Comparison of ENCODE assay signal across 9 cellular contexts in genomic region chr7:93920496-93921189, GRCh38. TPM values are rescaled to one million over a fixed set of nuclear protein-coding genes. Genes with fewer than 3 reads are reported as not detected.
A peak's percentile ranks its signal among the peaks of the same experiment; 100 is the strongest.
DNase-seq lines count a peak whose midpoint lies in the region; ATAC-seq, FAIRE-seq and TF ChIP-seq lines count a peak whose summit lies in the region.
"Had no signal": no experiment of that assay in that cellular context is flagged by ENCODE, and none has a peak within 500 bp of the region (broad histone marks: within the 10 kb centered on the region; RNA-seq: fewer than 3 reads in every experiment).

No MANE protein-coding gene starts in this region.

- intact Hi-C loops in K562 (cut with micrococcal nuclease) (no loop called here), mucosa of descending colon (cut with DNase I, micrococcal nuclease) (no loop called here)

- TF ChIP-seq CTCF in HFF-Myc (IDR thresholded peaks at IDR 0.05; ENCODE audit: low read depth, low read length, missing control alignments) (no peak), K562 (IDR thresholded peaks at IDR 0.05 in 2 of 3, conservative IDR thresholded peaks at IDR 0.05 in 1 of 3; ENCODE audit: insufficient read depth in 2 of 3, low read depth in 1 of 3, low read length in 3 of 3) (no peak), suprapubic skin (IDR thresholded peaks at IDR 0.05) (no peak), mucosa of descending colon (IDR thresholded peaks at IDR 0.05) (no peak)

- TF ChIP-seq RAD21 in K562 (CRISPR knock-in tag; conservative IDR thresholded peaks at IDR 0.05 in 1 of 2, IDR thresholded peaks at IDR 0.05 in 1 of 2) = no peak

- H2BK120ac ChIP-seq in mesenchymal stem cell (ENCODE audit: low read depth, low read length) = peak overlapping the region; percentile 85

- H3K4me3 ChIP-seq in HFF-Myc (replicated peaks; ENCODE audit: low read depth, low read length) (peak overlapping the region; percentile 69), K562 (no peak overlapping the region), mesenchymal stem cell (ENCODE audit: insufficient read depth in 1 of 2, low read depth in 1 of 2, low read length in 2 of 2) (peak overlapping the region in 1 of 2 experiments; percentile 95), suprapubic skin (peak overlapping the region; percentile 60), mucosa of descending colon (no peak overlapping the region)

- H3K9me1 ChIP-seq in K562 (ENCODE audit: control insufficient read depth, insufficient read depth, low read length) = no peaks in the 10 kb centered on the region

- DNase-seq in HFF-Myc (ENCODE audit: extremely low read depth, low read depth) (no peak), K562 (ENCODE audit: extremely low read depth in 1 of 4, low spot score in 3 of 4) (no peak), mesenchymal stem cell (peak; percentile 23), suprapubic skin (ENCODE audit: low spot score in 2 of 2) (no peak), SIG-M5 treated with dmso at 0.1 percent for 504 hours (lab: John Stamatoyannopoulos, UW; ENCODE audit: unreplicated experiment) (no peak), NCI-H146 treated with DMSO at 0.1 percent for 48 hours (lab: John Stamatoyannopoulos, UW; ENCODE audit: unreplicated experiment) (no peak), mucosa of descending colon (no peak)
- DNase-seq: stimulated activated CD8-positive, alpha-beta memory T cell treated with anti-CD3 and anti-CD28 coated beads, Interleukin-4, amount 100 ng/mL, for 48 hours had no signal

- FAIRE-seq in K562 (lab: Jason Lieb, UNC) = no peak

- BruUV-seq in K562 (replicated peaks; lab: Mats Ljungman, UMichigan) = no TSS peak

- POLR2A ChIA-PET in K562 (lab: Yijun Ruan, JAX) = interaction anchor here (0.6 to 0.7 kb wide), 2 partner anchors 32 to 205 kb away, joined by 3 read pairs; no protein-coding TSS in a partner anchor

- no peak overlapping the region for H2BK5ac ChIP-seq in mesenchymal stem cell (ENCODE audit: low read depth, low read length, poor library complexity, severe bottlenecking)

- H3K79me2 ChIP-seq in K562 (ENCODE audit: control insufficient read depth, insufficient read depth, low read length) = no peaks in the 10 kb centered on the region

- no peaks in the 10 kb centered on the region for H4K20me1 ChIP-seq in K562 (replicated peaks; ENCODE audit: control insufficient read depth, insufficient read depth, low read length)

- H3K4me1 ChIP-seq in K562 (replicated peaks in 1 of 2; ENCODE audit: control insufficient read depth in 2 of 2, insufficient read depth in 2 of 2, low read length in 2 of 2) = peaks cover 0 to 7% of the 10 kb centered on the region in 2 experiments; a peak in 2 of 5 replicates
- H3K4me1 ChIP-seq in mesenchymal stem cell (ENCODE audit: control insufficient read depth, insufficient read depth, low read depth, low read length) = peaks cover 1% of the 10 kb centered on the region
- peaks cover 13% of the 10 kb centered on the region for H3K4me1 ChIP-seq in suprapubic skin
- no peaks in the 10 kb centered on the region for H3K4me1 ChIP-seq in mucosa of descending colon (ENCODE audit: low read depth)

- H3K23ac ChIP-seq in mesenchymal stem cell (ENCODE audit: low read length in 2 of 2) = no peak overlapping the region

- no peak overlapping the region for H3K4ac ChIP-seq in mesenchymal stem cell (ENCODE audit: low read depth in 1 of 2, low read length in 2 of 2)

- no peak overlapping the region for H2BK12ac ChIP-seq in mesenchymal stem cell (ENCODE audit: low read length in 2 of 2)

- H3K14ac ChIP-seq in mesenchymal stem cell (ENCODE audit: low read length in 2 of 2) = no peak overlapping the region

- H2AFZ ChIP-seq in K562 (ENCODE audit: low read depth, low read length) (no peak overlapping the region; the same call in 1 of the 2 replicates), mesenchymal stem cell (ENCODE audit: low read depth, low read length) (no peak overlapping the region)

- H2BK15ac ChIP-seq in mesenchymal stem cell (ENCODE audit: low read depth, poor library complexity, severe bottlenecking) = no peak overlapping the region

- H3K36me3 ChIP-seq in K562 (ENCODE audit: control insufficient read depth, insufficient read depth, low read length) (no peaks in the 10 kb centered on the region), mesenchymal stem cell (ENCODE audit: control insufficient read depth in 1 of 2, insufficient read depth in 2 of 2, low read depth in 1 of 2, low read length in 2 of 2) (no peaks in the 10 kb centered on the region), suprapubic skin (no peaks in the 10 kb centered on the region), mucosa of descending colon (ENCODE audit: low read depth) (no peaks in the 10 kb centered on the region)

- WGBS in K562 (ENCODE audit: insufficient coverage, low coverage, missing lambda C conversion rate) = 2% methylated on average over 6 of the region's 6 CpGs
- WGBS in mesenchymal stem cell = 70% methylated on average over 6 of the region's 6 CpGs
- 72% methylated on average over 6 of the region's 6 CpGs for WGBS in suprapubic skin

- TF ChIP-seq POLR2A in K562 (conservative IDR thresholded peaks at IDR 0.05) = no peak
- TF ChIP-seq POLR2A in suprapubic skin (IDR thresholded peaks at IDR 0.05) = no peak

- H4K91ac ChIP-seq in mesenchymal stem cell (ENCODE audit: low read length) = no peak overlapping the region

- TF ChIP-seq EP300 in K562 (IDR thresholded peaks at IDR 0.05; ENCODE audit: low read length) = no peak
- no peak for TF ChIP-seq EP300 in suprapubic skin (IDR thresholded peaks at IDR 0.05)

- H3K9me3 ChIP-seq in K562 (replicated peaks; ENCODE audit: control insufficient read depth, insufficient read depth, low read depth, low read length) (no peaks in the 10 kb centered on the region), mesenchymal stem cell (ENCODE audit: control insufficient read depth, low read length) (no peaks in the 10 kb centered on the region), suprapubic skin (no peaks in the 10 kb centered on the region), mucosa of descending colon (no peaks in the 10 kb centered on the region)

- H3K27me3 ChIP-seq in K562 (ENCODE audit: control insufficient read depth in 2 of 2, insufficient read depth in 2 of 2, low read length in 2 of 2) (peaks cover 11 to 22% of the 10 kb centered on the region in 2 experiments; a peak in 4 of 5 replicates), mesenchymal stem cell (ENCODE audit: control insufficient read depth in 1 of 2, insufficient read depth in 1 of 2, low read length in 2 of 2) (no peaks in the 10 kb centered on the region), suprapubic skin (no peaks in the 10 kb centered on the region)

- no peak overlapping the region for H2AK5ac ChIP-seq in mesenchymal stem cell (ENCODE audit: low read length, severe bottlenecking)

- H3K4me2 ChIP-seq in K562 (ENCODE audit: insufficient read depth, low read length) = no peak overlapping the region
- peak overlapping the region; percentile 50 for H3K4me2 ChIP-seq in mesenchymal stem cell (ENCODE audit: low read length, poor library complexity, severe bottlenecking)

- CTCF ChIA-PET in K562 (lab: Yijun Ruan, JAX; ENCODE audit: low intra/inter-chr PET ratio) = no interaction called here

- H3K9ac ChIP-seq in K562 (ENCODE audit: insufficient read depth in 1 of 2, low read depth in 2 of 2, low read length in 2 of 2) = no peak overlapping the region
- H3K9ac ChIP-seq in mesenchymal stem cell (ENCODE audit: low read length) = peak overlapping the region; percentile 99

- H3K79me1 ChIP-seq in mesenchymal stem cell (replicated peaks; ENCODE audit: low read length, poor library complexity, severe bottlenecking) = no peaks in the 10 kb centered on the region

- H3K18ac ChIP-seq in mesenchymal stem cell (ENCODE audit: low read depth in 1 of 2, low read length in 2 of 2) = peak overlapping the region in 1 of 2 experiments; percentile 33

- in situ Hi-C loops in K562 (cut with MboI) = no loop called here

- no peak overlapping the region for H4K8ac ChIP-seq in mesenchymal stem cell (ENCODE audit: low read length)

- H3K27ac ChIP-seq in K562 (ENCODE audit: extremely low read depth, low read depth, low read length) (no peak overlapping the region), mesenchymal stem cell (ENCODE audit: low read length, poor library complexity, severe bottlenecking) (peak overlapping the region; percentile 97), suprapubic skin (peak overlapping the region; percentile 86)
- H3K27ac ChIP-seq: VCaP had no signal

- no peak for ATAC-seq in K562
- no peak for ATAC-seq in mucosa of descending colon

RNA-seq across cellular contexts. Expression of gene GNG11, which starts 0.9 kb away (rescaled TPM):
- total RNA-seq in K562 (2011; cell fraction: chromatin; rRNA removed; ENCODE audit: low replicate concordance) = not detected in 2 replicates
- total RNA-seq in K562 (2011; cell fraction: nucleolus; rRNA removed) = not detected in 2 replicates
- not detected in 2 replicates for total RNA-seq in K562 (2011; cell fraction: nucleoplasm; rRNA removed)
- total RNA-seq in K562 (2014; rRNA removed) (not detected in 2 replicates), K562 (2014; rRNA removed; fragmentation: Illumina TruSeq; extraction: Trizol) (not detected in 2 replicates), K562 (2015; rRNA removed; fragmentation: Illumina TruSeq; extraction: Trizol) (not detected in 2 replicates), K562 (2021) (not detected in 2 replicates), suprapubic skin (1 to 10 TPM; 3.3 to 6.8 (median 5.3) TPM), mucosa of descending colon (1 to 10 TPM; 1.7 to 7.7 (median 3.4) TPM)
- polyA plus RNA-seq in K562 (2011; rRNA removed) (0.06 TPM in 1 of 2 replicates, not detected in the other), K562 (2014; fragmentation: Illumina TruSeq; extraction: Trizol) (not detected in 2 replicates), K562 (2014; fragmentation: Nextera tagmentation; extraction: Ambion mirVana) (not detected), K562 (2014; rRNA removed) (not detected in 2 replicates)
- polyA plus RNA-seq in K562 (2011; cell fraction: cytosol; rRNA removed) = 0.03 TPM in 2 replicates
- not detected in 2 replicates for polyA plus RNA-seq in K562 (2011; cell fraction: nucleus; rRNA removed)
- polyA plus RNA-seq in K562 (2012) = not detected in 2 replicates
- not detected in 2 replicates for polyA minus RNA-seq in K562 (2011; rRNA and poly(A)+ RNA removed)
- polyA minus RNA-seq in K562 (2011; cell fraction: cytosol; rRNA and poly(A)+ RNA removed) = not detected in 2 replicates
- polyA minus RNA-seq in K562 (2011; cell fraction: nucleus; rRNA and poly(A)+ RNA removed) = not detected in 2 replicates
- polyA plus RNA-seq in mesenchymal stem cell (2013, experiment 1 of 2) = 105 TPM
- 111 TPM for polyA plus RNA-seq in mesenchymal stem cell (2013, experiment 2 of 2)

RNA-seq across cellular contexts. Expression of gene GNGT1, which starts 14.3 kb away (rescaled TPM):
- total RNA-seq in K562 (2011; cell fraction: chromatin; rRNA removed; ENCODE audit: low replicate concordance) = not detected in 2 replicates
- 0.17 and 0.39 TPM in 2 replicates for total RNA-seq in K562 (2011; cell fraction: nucleolus; rRNA removed)
- total RNA-seq in K562 (2011; cell fraction: nucleoplasm; rRNA removed) = 0.29 TPM in 1 of 2 replicates, not detected in the other
- total RNA-seq in K562 (2014; rRNA removed) (0.29 TPM in 1 of 2 replicates, not detected in the other), K562 (2014; rRNA removed; fragmentation: Illumina TruSeq; extraction: Trizol) (0.07 and 0.29 TPM in 2 replicates), K562 (2015; rRNA removed; fragmentation: Illumina TruSeq; extraction: Trizol) (0.33 and 0.49 TPM in 2 replicates), K562 (2021) (0.78 and 0.83 TPM in 2 replicates), suprapubic skin (not detected), mucosa of descending colon (not detected)
- polyA plus RNA-seq in K562 (2011; rRNA removed) (0.04 and 0.24 TPM in 2 replicates), K562 (2014; fragmentation: Illumina TruSeq; extraction: Trizol) (not detected in 2 replicates), K562 (2014; fragmentation: Nextera tagmentation; extraction: Ambion mirVana) (under 1 TPM; 0.51 to 0.83 TPM), K562 (2014; rRNA removed) (0.65 TPM in 1 of 2 replicates, not detected in the other)
- polyA plus RNA-seq in K562 (2011; cell fraction: cytosol; rRNA removed) = not detected in 2 replicates
- 0.20 and 0.26 TPM in 2 replicates for polyA plus RNA-seq in K562 (2011; cell fraction: nucleus; rRNA removed)
- polyA plus RNA-seq in K562 (2012) = 0.19 and 0.26 TPM in 2 replicates
- not detected in 2 replicates for polyA minus RNA-seq in K562 (2011; rRNA and poly(A)+ RNA removed)
- 0.64 TPM in 1 of 2 replicates, not detected in the other for polyA minus RNA-seq in K562 (2011; cell fraction: cytosol; rRNA and poly(A)+ RNA removed)
- polyA minus RNA-seq in K562 (2011; cell fraction: nucleus; rRNA and poly(A)+ RNA removed) = 1.9 and 2.4 TPM in 2 replicates
- not detected for polyA plus RNA-seq in mesenchymal stem cell (2013, experiment 1 of 2)
- 0.07 TPM for polyA plus RNA-seq in mesenchymal stem cell (2013, experiment 2 of 2)

RNA-seq across cellular contexts. Expression of gene TFPI2, which starts 30.1 kb away (rescaled TPM):
- total RNA-seq in K562 (2011; cell fraction: chromatin; rRNA removed; ENCODE audit: low replicate concordance) = 0.79 TPM in 1 of 2 replicates, not detected in the other
- not detected in 2 replicates for total RNA-seq in K562 (2011; cell fraction: nucleolus; rRNA removed)
- total RNA-seq in K562 (2011; cell fraction: nucleoplasm; rRNA removed) = not detected in 2 replicates
- total RNA-seq in K562 (2014; rRNA removed) = not detected in 2 replicates
- not detected in 2 replicates for total RNA-seq in K562 (2014; rRNA removed; fragmentation: Illumina TruSeq; extraction: Trizol)
- 0.07 and 0.08 TPM in 2 replicates for total RNA-seq in K562 (2015; rRNA removed; fragmentation: Illumina TruSeq; extraction: Trizol)
- total RNA-seq in K562 (2021) = 0.11 TPM in 1 of 2 replicates, not detected in the other
- polyA plus RNA-seq in K562 (2011; rRNA removed) = 0.25 TPM in 1 of 2 replicates, not detected in the other
- polyA plus RNA-seq in K562 (2011; cell fraction: cytosol; rRNA removed) = 1.00 TPM in 1 of 2 replicates, not detected in the other
- polyA plus RNA-seq in K562 (2011; cell fraction: nucleus; rRNA removed) = 0.28 TPM in 1 of 2 replicates, not detected in the other
- 0.25 and 0.29 TPM in 2 replicates for polyA plus RNA-seq in K562 (2012)
- 0.10 TPM in 1 of 2 replicates, not detected in the other for polyA plus RNA-seq in K562 (2014; fragmentation: Illumina TruSeq; extraction: Trizol)
- polyA plus RNA-seq in K562 (2014; fragmentation: Nextera tagmentation; extraction: Ambion mirVana) = not detected
- 0.17 and 0.53 TPM in 2 replicates for polyA plus RNA-seq in K562 (2014; rRNA removed)
- polyA minus RNA-seq in K562 (2011; rRNA and poly(A)+ RNA removed) = 0.18 TPM in 1 of 2 replicates, not detected in the other
- not detected in 2 replicates for polyA minus RNA-seq in K562 (2011; cell fraction: cytosol; rRNA and poly(A)+ RNA removed)
- not detected in 2 replicates for polyA minus RNA-seq in K562 (2011; cell fraction: nucleus; rRNA and poly(A)+ RNA removed)
- 405 TPM for polyA plus RNA-seq in mesenchymal stem cell (2013, experiment 1 of 2)
- 418 TPM for polyA plus RNA-seq in mesenchymal stem cell (2013, experiment 2 of 2)
- total RNA-seq in suprapubic skin = 1 to 10 TPM in 2 of 4 donors, under 1 TPM in 1, not detected in 1; 0.79 to 1.4 (median 1.1) TPM
- under 1 TPM; 0.41 to 0.61 (median 0.46) TPM for total RNA-seq in mucosa of descending colon

Comparison
In these comparisons a context has a peak if more than half of its experiments do, and no peak if none do; other contexts are left out.
1. H3K4me3 ChIP-seq: peak in HFF-Myc (single experiment) and suprapubic skin (single experiment); none in K562 (single experiment) and mucosa of descending colon (single experiment).